In genomic region chr9:38662763-38663593, GRCh38 we compare ENCODE assay signal across 12 cellular contexts. TPM values are rescaled to one million over a fixed set of nuclear protein-coding genes. Genes with fewer than 3 reads are reported as not detected.
DNase-seq lines count a peak whose midpoint lies in the region; ATAC-seq and TF ChIP-seq lines count a peak whose summit lies in the region.
"Had no signal": no experiment of that assay in that cellular context is flagged by ENCODE, and none has a peak within 500 bp of the region (broad histone marks: within the 10 kb centered on the region; RNA-seq: fewer than 3 reads in every experiment).

No MANE protein-coding gene starts in this region.

- no peak overlapping the region for H3K23ac ChIP-seq in IMR-90 (ENCODE audit: low read depth, low read length)

- POLR2A ChIA-PET in A673 (lab: Charles Lee; ENCODE audit: low non-redundant PET): no interaction called here
- POLR2A ChIA-PET in IMR-90 (lab: Charles Lee; ENCODE audit: unreplicated experiment): no interaction called here

- H2BK20ac ChIP-seq in IMR-90 (ENCODE audit: low read depth, low read length): no peak overlapping the region

- TF ChIP-seq CTCF in A673 (conservative IDR thresholded peaks at IDR 0.05; ENCODE audit: low read depth, low read length) (peak; percentile 50), IMR-90 (conservative IDR thresholded peaks at IDR 0.05; ENCODE audit: low read depth, low read length) (peak; percentile 29; the same call in 1 of the 2 replicates), choroid plexus epithelial cell (conservative IDR thresholded peaks at IDR 0.05; ENCODE audit: low read depth, low read length) (peak; percentile 97)

- no peak overlapping the region for H3K27ac ChIP-seq in A673 (ENCODE audit: low read depth, low read length, poor library complexity, severe bottlenecking)
- H3K27ac ChIP-seq in IMR-90 (ENCODE audit: insufficient read depth, low read length): no peak overlapping the region
- H3K27ac ChIP-seq: neutrophil had no signal

- H3K4ac ChIP-seq in IMR-90 (ENCODE audit: low read depth, low read length): no peak overlapping the region

- no peaks in the 10 kb centered on the region for H3K9me3 ChIP-seq in A673 (ENCODE audit: low read depth, low read length, poor library complexity, severe bottlenecking)
- no peaks in the 10 kb centered on the region for H3K9me3 ChIP-seq in IMR-90 (ENCODE audit: control insufficient read depth, insufficient read depth, low read length)
- H3K9me3 ChIP-seq: neutrophil had no signal

- BruUV-seq in A673 (replicated peaks; lab: Mats Ljungman, UMichigan) (no TSS peak), IMR-90 (replicated peaks; lab: Mats Ljungman, UMichigan) (no TSS peak)

- H3K9me3 Mint-ChIP-seq in activated T-cell treated with anti-CD3 and anti-CD28 coated beads, Interleukin-2, amount 50 U/mL, for 24 hours: no peaks in the 10 kb centered on the region
- H3K9me3 Mint-ChIP-seq: CD14-positive monocyte had no signal

- intact Hi-C loops in A673 (cut with micrococcal nuclease; ENCODE audit: unreplicated experiment): no loop called here
- intact Hi-C loops in IMR-90 (cut with micrococcal nuclease): loop anchor here (10.0 kb wide), 1 partner anchor 52 kb away; no protein-coding TSS in a partner anchor

- in situ Hi-C loops in IMR-90 (cut with MboI; ENCODE audit: low sequenced_read_pairs): no loop called here

- DNase-seq in A673 (ENCODE audit: low spot score) (peak; percentile 29), IMR-90 (no peak), choroid plexus epithelial cell (ENCODE audit: low read depth) (peak; percentile 92), medulla oblongata (ENCODE audit: extremely low spot score) (peak; percentile 77), NCI-H2196 treated with DMSO at 0.1 percent for 48 hours (lab: John Stamatoyannopoulos, UW; ENCODE audit: unreplicated experiment) (no peak)
- DNase-seq in activated T-cell treated with anti-CD3 and anti-CD28 coated beads, Interleukin-2, amount 50 U/mL, for 24 hours: no peak
- no peak for DNase-seq in activated CD4-positive, CD25-positive, alpha-beta regulatory T cell (lab: John Stamatoyannopoulos, UW)
- DNase-seq: central memory CD4-positive, alpha-beta T cell; NCI-H2227 treated with DMSO at 0.1 percent for 48 hours had no signal

- H3K27me3 ChIP-seq in A673 (replicated peaks; ENCODE audit: insufficient read depth, low read depth, low read length, poor library complexity): no peaks in the 10 kb centered on the region
- no peaks in the 10 kb centered on the region for H3K27me3 ChIP-seq in IMR-90 (ENCODE audit: control insufficient read depth, insufficient read depth, low read length)

- H3K27me3 Mint-ChIP-seq in activated T-cell treated with anti-CD3 and anti-CD28 coated beads, Interleukin-2, amount 50 U/mL, for 24 hours: peaks cover 25% of the 10 kb centered on the region

- H2AFZ ChIP-seq in IMR-90 (replicated peaks; ENCODE audit: low read length, poor library complexity): no peak overlapping the region

- no peak overlapping the region for H2BK120ac ChIP-seq in IMR-90 (ENCODE audit: low read depth, low read length)

- H3K36me3 Mint-ChIP-seq in activated T-cell treated with anti-CD3 and anti-CD28 coated beads, Interleukin-2, amount 50 U/mL, for 24 hours (ENCODE audit: low read depth): no peaks in the 10 kb centered on the region
- H3K36me3 Mint-ChIP-seq: CD14-positive monocyte had no signal

- no peaks in the 10 kb centered on the region for H3K9me1 ChIP-seq in IMR-90 (ENCODE audit: insufficient read depth, low read length)

- H3K4me3 ChIP-seq in A673 (ENCODE audit: low read depth, low read length, poor library complexity, severe bottlenecking) (no peak overlapping the region), IMR-90 (ENCODE audit: insufficient read depth, low read depth, low read length) (no peak overlapping the region), choroid plexus epithelial cell (ENCODE audit: low read depth, low read length) (no peak overlapping the region)

- no peak overlapping the region for H4K5ac ChIP-seq in IMR-90 (ENCODE audit: low read depth, low read length)

- H4K91ac ChIP-seq in IMR-90 (ENCODE audit: insufficient read depth, low read depth, low read length): no peak overlapping the region

- H3K14ac ChIP-seq in IMR-90 (replicated peaks; ENCODE audit: low read depth, low read length): no peak overlapping the region

- no peak overlapping the region for H2BK15ac ChIP-seq in IMR-90 (ENCODE audit: low read depth, low read length)

- ATAC-seq in IMR-90 (ENCODE audit: low read depth) (no peak), HG03175 (IDR thresholded peaks at IDR 0.05; ENCODE audit: unreplicated experiment) (no peak)

- peak; percentile 42 for TF ChIP-seq RAD21 in IMR-90 (IDR thresholded peaks at IDR 0.05; ENCODE audit: low read length)

- H2BK5ac ChIP-seq in IMR-90 (ENCODE audit: low read depth, low read length, poor library complexity, severe bottlenecking): no peak overlapping the region

- no peak for TF ChIP-seq POLR2A in IMR-90 (IDR thresholded peaks at IDR 0.05; ENCODE audit: low read depth, low read length)

- H3K18ac ChIP-seq in IMR-90 (ENCODE audit: low read depth, low read length): no peak overlapping the region

- H3K4me1 Mint-ChIP-seq in activated T-cell treated with anti-CD3 and anti-CD28 coated beads, Interleukin-2, amount 50 U/mL, for 24 hours (ENCODE audit: low read depth): no peaks in the 10 kb centered on the region
- H3K4me1 Mint-ChIP-seq: CD14-positive monocyte had no signal

- no peaks in the 10 kb centered on the region for H4K20me1 ChIP-seq in IMR-90 (ENCODE audit: insufficient read depth, low read length)

- H3K27ac Mint-ChIP-seq in activated T-cell treated with anti-CD3 and anti-CD28 coated beads, Interleukin-2, amount 50 U/mL, for 24 hours: no peak overlapping the region
- H3K27ac Mint-ChIP-seq: CD14-positive monocyte had no signal

- dilution Hi-C loops in IMR-90 (cut with HindIII; ENCODE audit: low sequenced_read_pairs, unreplicated experiment): no loop called here

- H2AK9ac ChIP-seq in IMR-90 (replicated peaks; ENCODE audit: low read depth, low read length, poor library complexity): no peak overlapping the region

- H3K4me1 ChIP-seq in A673 (ENCODE audit: insufficient read depth, low read length, poor library complexity, severe bottlenecking) (no peaks in the 10 kb centered on the region), IMR-90 (ENCODE audit: control insufficient read depth, insufficient read depth, low read length) (no peaks in the 10 kb centered on the region)

- no peak overlapping the region for H2AK5ac ChIP-seq in IMR-90 (ENCODE audit: low read depth, low read length)

- no peak overlapping the region for H3K56ac ChIP-seq in IMR-90 (ENCODE audit: extremely low read depth, insufficient read depth, low read length)

- no peaks in the 10 kb centered on the region for H3K79me1 ChIP-seq in IMR-90 (ENCODE audit: low read depth in 1 of 2, low read length in 2 of 2)

- H3K4me3 Mint-ChIP-seq in activated T-cell treated with anti-CD3 and anti-CD28 coated beads, Interleukin-2, amount 50 U/mL, for 24 hours: no peak overlapping the region
- H3K4me3 Mint-ChIP-seq: CD14-positive monocyte had no signal

- WGBS in IMR-90 (ENCODE audit: extremely low coverage in 2 of 2, insufficient read length in 1 of 2), 2 experiments: 60% methylated on average over 1 of the region's 8 CpGs; no CpG with 5 or more reads in 1 of the 2 experiments

- CTCF ChIA-PET in A673 (lab: Charles Lee) (no interaction called here), IMR-90 (lab: Yijun Ruan, JAX) (no interaction called here)

- no peak overlapping the region for H3K4me2 ChIP-seq in IMR-90 (ENCODE audit: low read depth, low read length)

- H3K36me3 ChIP-seq in A673 (ENCODE audit: insufficient read depth, low read length, poor library complexity, severe bottlenecking) (no peaks in the 10 kb centered on the region), IMR-90 (ENCODE audit: control insufficient read depth, insufficient read depth, low read length) (no peaks in the 10 kb centered on the region)
- H3K36me3 ChIP-seq: neutrophil had no signal

- H3K9ac ChIP-seq in IMR-90 (ENCODE audit: low read depth, low read length): no peak overlapping the region

- no peak overlapping the region for H4K8ac ChIP-seq in IMR-90 (ENCODE audit: low read depth in 2 of 2, low read length in 2 of 2)

TF ChIP-seq in IMR-90, 13 proteins besides CTCF, POLR2A, EP300 and RAD21 (continues in another document):
- TF ChIP-seq MAZ (IDR thresholded peaks at IDR 0.05; ENCODE audit: borderline replicate concordance, low read depth, low read length) (no peak), SMC3 (IDR thresholded peaks at IDR 0.05; ENCODE audit: low read depth, low read length) (no peak), NFE2L2 (IDR thresholded peaks at IDR 0.05; ENCODE audit: low read depth, low read length) (no peak), RFX5 (IDR thresholded peaks at IDR 0.05; ENCODE audit: low read depth, low read length) (no peak), BHLHE40 (IDR thresholded peaks at IDR 0.05; ENCODE audit: low read depth, low read length) (no peak), RCOR1 (IDR thresholded peaks at IDR 0.05; ENCODE audit: insufficient replicate concordance, low read length) (no peak), CHD1 (IDR thresholded peaks at IDR 0.05; ENCODE audit: low read depth, low read length) (no peak), MAFK (IDR thresholded peaks at IDR 0.05; ENCODE audit: low read depth, low read length) (no peak), MXI1 (IDR thresholded peaks at IDR 0.05; ENCODE audit: borderline replicate concordance, low read depth, low read length) (no peak), CEBPB (IDR thresholded peaks at IDR 0.05; ENCODE audit: low read depth, low read length) (no peak), FOS (IDR thresholded peaks at IDR 0.05; ENCODE audit: low read depth, low read length) (no peak), USF2 (IDR thresholded peaks at IDR 0.05; ENCODE audit: low read depth, low read length) (no peak)

RNA-seq across cellular contexts. Expression of gene ANKRD18A, which starts 42.6 kb away (rescaled TPM):
- total RNA-seq in A673 (2021) (not detected in 2 replicates), IMR-90 (2012; rRNA removed) (not detected in 2 replicates)
- polyA plus RNA-seq in IMR-90 (2012; rRNA removed): not detected in 2 replicates
- not detected in 2 replicates for polyA plus RNA-seq in IMR-90 (2012; cell fraction: cytosol; rRNA removed)
- polyA plus RNA-seq in IMR-90 (2012; cell fraction: nucleus; rRNA removed; ENCODE audit: low replicate concordance): 0.06 TPM in 1 of 2 replicates, not detected in the other

RNA-seq across cellular contexts. Expression of gene FAM240B, which starts 57.0 kb away (rescaled TPM):
- not detected in 2 replicates for total RNA-seq in A673 (2021)
- not detected in 2 replicates for total RNA-seq in IMR-90 (2012; rRNA removed)
- polyA plus RNA-seq in IMR-90 (2012; rRNA removed): not detected in 2 replicates
- not detected in 2 replicates for polyA plus RNA-seq in IMR-90 (2012; cell fraction: cytosol; rRNA removed)
- not detected in 2 replicates for polyA plus RNA-seq in IMR-90 (2012; cell fraction: nucleus; rRNA removed; ENCODE audit: low replicate concordance)
- polyA plus RNA-seq: CD14-positive monocyte had no signal

Comparison
In these comparisons a context has a peak if more than half of its experiments do, and no peak if none do; other contexts are left out.
1. DNase-seq: peak in A673 (single experiment), choroid plexus epithelial cell (single experiment) and medulla oblongata (single experiment); none in IMR-90 (single experiment), activated T-cell treated with anti-CD3 and anti-CD28 coated beads, Interleukin-2, amount 50 U/mL, for 24 hours (single experiment), NCI-H2196 treated with DMSO at 0.1 percent for 48 hours (single experiment) and activated CD4-positive, CD25-positive, alpha-beta regulatory T cell (0 of 4).
2. CTCF ChIP-seq: peak in every context shown above with its lines; median percentile 97 in choroid plexus epithelial cell; 50 in A673; 29 in IMR-90.